In the genomic region with DNA sequence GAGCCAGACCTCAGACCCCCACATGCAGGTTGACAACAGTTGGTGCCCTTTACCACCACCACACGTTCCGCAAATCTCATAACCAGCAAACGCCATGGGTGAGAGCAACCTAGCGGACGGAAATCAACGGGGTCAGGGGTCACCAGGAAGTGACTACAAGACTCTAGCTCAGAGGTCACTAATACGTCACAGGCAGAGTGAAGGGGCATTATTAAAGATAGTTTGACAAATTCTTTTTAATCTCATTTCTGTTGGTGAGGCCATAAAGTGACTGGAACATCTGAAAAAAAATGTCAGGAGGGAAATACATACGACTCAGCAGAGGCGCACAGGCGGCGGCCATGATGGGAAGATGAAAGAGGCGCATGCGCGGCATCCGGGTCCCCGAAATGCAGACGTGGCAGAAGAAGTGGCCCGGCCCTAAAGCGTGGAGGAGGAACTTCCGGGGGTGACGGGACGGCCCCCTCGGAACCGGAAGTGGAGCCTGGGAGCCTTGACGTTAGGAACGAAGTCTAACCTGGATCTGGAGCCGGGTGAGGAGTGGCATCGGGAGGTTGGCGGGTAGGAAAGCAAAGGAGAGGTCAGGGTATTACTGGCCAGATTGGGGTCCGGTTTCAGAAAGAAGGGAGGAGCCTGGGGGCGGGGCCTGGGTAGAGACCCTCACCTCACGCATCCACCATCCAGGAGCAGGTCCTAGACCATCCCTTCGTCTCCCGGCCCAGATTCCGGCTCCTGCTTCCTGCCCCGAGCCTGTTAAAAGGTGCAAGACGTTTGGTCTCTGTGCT, we compare ENCODE assay signal across 8 cellular contexts. TPM values are rescaled to one million over a fixed set of nuclear protein-coding genes. Genes with fewer than 3 reads are reported as not detected.
A peak's percentile ranks its signal among the peaks of the same experiment; 100 is the strongest.
DNase-seq lines count a peak whose midpoint lies in the region; ATAC-seq and TF ChIP-seq lines count a peak whose summit lies in the region.

A gene with protein sequence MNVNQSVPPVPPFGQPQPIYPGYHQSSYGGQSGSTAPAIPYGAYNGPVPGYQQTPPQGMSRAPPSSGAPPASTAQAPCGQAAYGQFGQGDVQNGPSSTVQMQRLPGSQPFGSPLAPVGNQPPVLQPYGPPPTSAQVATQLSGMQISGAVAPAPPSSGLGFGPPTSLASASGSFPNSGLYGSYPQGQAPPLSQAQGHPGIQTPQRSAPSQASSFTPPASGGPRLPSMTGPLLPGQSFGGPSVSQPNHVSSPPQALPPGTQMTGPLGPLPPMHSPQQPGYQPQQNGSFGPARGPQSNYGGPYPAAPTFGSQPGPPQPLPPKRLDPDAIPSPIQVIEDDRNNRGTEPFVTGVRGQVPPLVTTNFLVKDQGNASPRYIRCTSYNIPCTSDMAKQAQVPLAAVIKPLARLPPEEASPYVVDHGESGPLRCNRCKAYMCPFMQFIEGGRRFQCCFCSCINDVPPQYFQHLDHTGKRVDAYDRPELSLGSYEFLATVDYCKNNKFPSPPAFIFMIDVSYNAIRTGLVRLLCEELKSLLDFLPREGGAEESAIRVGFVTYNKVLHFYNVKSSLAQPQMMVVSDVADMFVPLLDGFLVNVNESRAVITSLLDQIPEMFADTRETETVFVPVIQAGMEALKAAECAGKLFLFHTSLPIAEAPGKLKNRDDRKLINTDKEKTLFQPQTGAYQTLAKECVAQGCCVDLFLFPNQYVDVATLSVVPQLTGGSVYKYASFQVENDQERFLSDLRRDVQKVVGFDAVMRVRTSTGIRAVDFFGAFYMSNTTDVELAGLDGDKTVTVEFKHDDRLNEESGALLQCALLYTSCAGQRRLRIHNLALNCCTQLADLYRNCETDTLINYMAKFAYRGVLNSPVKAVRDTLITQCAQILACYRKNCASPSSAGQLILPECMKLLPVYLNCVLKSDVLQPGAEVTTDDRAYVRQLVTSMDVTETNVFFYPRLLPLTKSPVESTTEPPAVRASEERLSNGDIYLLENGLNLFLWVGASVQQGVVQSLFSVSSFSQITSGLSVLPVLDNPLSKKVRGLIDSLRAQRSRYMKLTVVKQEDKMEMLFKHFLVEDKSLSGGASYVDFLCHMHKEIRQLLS (plus strand): TSS at position 468 of the 785 bp plus-strand sequence. CDS start 2,461 bp downstream, outside the sequence.

- H3K4me1 ChIP-seq in Panc1 (ENCODE audit: control insufficient read depth, insufficient read depth, low read length) = peaks cover 23% of the 10 kb centered on the region
- H3K4me1 ChIP-seq in esophagus (ENCODE audit: control insufficient read depth in 2 of 2, insufficient read depth in 2 of 2, low read length in 1 of 2) = peaks cover 0 to 4% of the 10 kb centered on the region in 2 donors
- peaks cover 33% of the 10 kb centered on the region for H3K4me1 ChIP-seq in mucosa of stomach (ENCODE audit: control insufficient read depth, insufficient read depth, low read length)

- H3K27ac ChIP-seq in Panc1 (ENCODE audit: low read length) (peak within 1 kb of the TSS; percentile 100), esophagus (ENCODE audit: low read depth in 2 of 2, low read length in 1 of 2) (peak within 1 kb of the TSS; percentile 86 to 97)

- H3K27me3 ChIP-seq in Panc1 (ENCODE audit: control insufficient read depth, insufficient read depth, low read length) (no peaks in the 10 kb centered on the region), esophagus (ENCODE audit: control insufficient read depth in 1 of 2, insufficient read depth in 2 of 2, low read length in 2 of 2) (no peaks in the 10 kb centered on the region), mucosa of stomach (ENCODE audit: control insufficient read depth, insufficient read depth, low read length) (no peaks in the 10 kb centered on the region)

- peak; percentile 86 for DNase-seq in DMS153 (lab: John Stamatoyannopoulos, UW)
- peak; percentile 92 for DNase-seq in KG1 (lab: John Stamatoyannopoulos, UW)
- peak; percentile 92 for DNase-seq in Panc1 (ENCODE audit: low read depth, low spot score)
- DNase-seq in activated T-cell treated with anti-CD3 and anti-CD28 coated beads, Interleukin-2, amount 50 U/mL, for 4 hours = peak; percentile 92
- peak; percentile 89 for DNase-seq in stimulated activated CD8-positive, alpha-beta memory T cell treated with anti-CD3 and anti-CD28 coated beads, Interleukin-7, amount 100 ng/mL, for 1 hour (ENCODE audit: low read depth in 2 of 2)

- CTCF ChIA-PET in Panc1 (lab: Charles Lee) = interaction anchor here (0.7 kb wide), 1 partner anchor 26 kb away, joined by 3 read pairs; no protein-coding TSS in a partner anchor

- TF ChIP-seq CTCF in Panc1 (IDR thresholded peaks at IDR 0.05) = no peak

- H3K36me3 Mint-ChIP-seq in activated T-cell treated with anti-CD3 and anti-CD28 coated beads, Interleukin-2, amount 50 U/mL, for 4 hours (ENCODE audit: insufficient read depth) = peaks cover 8% of the 10 kb centered on the region

- no peaks in the 10 kb centered on the region for H3K27me3 Mint-ChIP-seq in activated T-cell treated with anti-CD3 and anti-CD28 coated beads, Interleukin-2, amount 50 U/mL, for 4 hours (ENCODE audit: low read depth)

- no peaks in the 10 kb centered on the region for H3K9me3 Mint-ChIP-seq in activated T-cell treated with anti-CD3 and anti-CD28 coated beads, Interleukin-2, amount 50 U/mL, for 4 hours

- BruUV-seq in Panc1 (replicated peaks; lab: Mats Ljungman, UMichigan) = no TSS peak

- peak within 1 kb of the TSS; percentile 91 for H3K9ac ChIP-seq in mucosa of stomach (ENCODE audit: low read length)

- 0 to 1% methylated on average over 36 to 37 of the region's 37 CpGs for WGBS in esophagus, 2 donors

- H3K9me3 ChIP-seq in Panc1 (ENCODE audit: control insufficient read depth, insufficient read depth, low read depth, low read length) = no peaks in the 10 kb centered on the region
- H3K9me3 ChIP-seq in esophagus (ENCODE audit: control insufficient read depth in 2 of 2, insufficient read depth in 1 of 2, low read depth in 1 of 2, low read length in 1 of 2) = no peaks in the 10 kb centered on the region
- H3K9me3 ChIP-seq in mucosa of stomach (ENCODE audit: control insufficient read depth, low read length) = no peaks in the 10 kb centered on the region

- POLR2A ChIA-PET in Panc1 (lab: Charles Lee) = interaction anchor here (0.6 to 1.1 kb wide), 4 partner anchors 10 to 325 kb away, joined by 3 read pairs; no protein-coding TSS in a partner anchor

- H3K4me3 ChIP-seq in Panc1 (ENCODE audit: low read depth in 2 of 2, low read length in 2 of 2) (peak within 1 kb of the TSS; percentile 91 to 97), esophagus (ENCODE audit: low read depth in 1 of 2, low read length in 2 of 2) (peak within 1 kb of the TSS; percentile 66 to 85), mucosa of stomach (ENCODE audit: low read length) (peak within 1 kb of the TSS; percentile 87)

- intact Hi-C loops in Panc1 (cut with micrococcal nuclease; ENCODE audit: unreplicated experiment) = no loop called here

- peak within 1 kb of the TSS; percentile 99 for H3K4me3 Mint-ChIP-seq in activated T-cell treated with anti-CD3 and anti-CD28 coated beads, Interleukin-2, amount 50 U/mL, for 4 hours

- peak; percentile 80 for ATAC-seq in GM21717 (IDR thresholded peaks at IDR 0.05; ENCODE audit: unreplicated experiment)
- peak; percentile 98 for ATAC-seq in Panc1
- peak; percentile 93 to 95 for ATAC-seq in activated T-cell treated with anti-CD3 and anti-CD28 coated beads, Interleukin-2, amount 50 U/mL, for 4 hours

- in situ Hi-C loops in Panc1 (cut with HindIII; ENCODE audit: low pct_unique_long_range_greater_than_20kb, low sequenced_read_pairs) = no loop called here

- peaks cover 33% of the 10 kb centered on the region for H3K4me1 Mint-ChIP-seq in activated T-cell treated with anti-CD3 and anti-CD28 coated beads, Interleukin-2, amount 50 U/mL, for 4 hours (ENCODE audit: low read depth)

- H3K36me3 ChIP-seq in Panc1 (ENCODE audit: control insufficient read depth, insufficient read depth, low read length) = peaks cover 8% of the 10 kb centered on the region
- peaks cover 4 to 5% of the 10 kb centered on the region in 2 donors for H3K36me3 ChIP-seq in esophagus (ENCODE audit: control insufficient read depth in 2 of 2, insufficient read depth in 2 of 2, low read length in 1 of 2)
- no peaks in the 10 kb centered on the region for H3K36me3 ChIP-seq in mucosa of stomach (ENCODE audit: control insufficient read depth, insufficient read depth, low read length)

RNA-seq across cellular contexts. Expression of the gene that starts here (rescaled TPM):
- total RNA-seq in Panc1 (2021; ENCODE audit: unreplicated experiment) = 113 TPM
- polyA plus RNA-seq in Panc1 (2012; ENCODE audit: insufficient read length) = 95.8 TPM
- total RNA-seq in activated T-cell treated with anti-CD3 and anti-CD28 coated beads, Interleukin-2, amount 50 U/mL, for 4 hours = 100 to 1,000 TPM; 101 to 109 (median 107) TPM
- polyA plus RNA-seq in esophagus = 10 to 100 TPM; 38.8 to 46.8 TPM

Comparison
In these comparisons a context has a peak if more than half of its experiments do, and no peak if none do; other contexts are left out.
1. Peak in every context shown above with its lines: DNase-seq, ATAC-seq, H3K4me3 ChIP-seq and H3K27ac ChIP-seq.